In the genomic region with DNA sequence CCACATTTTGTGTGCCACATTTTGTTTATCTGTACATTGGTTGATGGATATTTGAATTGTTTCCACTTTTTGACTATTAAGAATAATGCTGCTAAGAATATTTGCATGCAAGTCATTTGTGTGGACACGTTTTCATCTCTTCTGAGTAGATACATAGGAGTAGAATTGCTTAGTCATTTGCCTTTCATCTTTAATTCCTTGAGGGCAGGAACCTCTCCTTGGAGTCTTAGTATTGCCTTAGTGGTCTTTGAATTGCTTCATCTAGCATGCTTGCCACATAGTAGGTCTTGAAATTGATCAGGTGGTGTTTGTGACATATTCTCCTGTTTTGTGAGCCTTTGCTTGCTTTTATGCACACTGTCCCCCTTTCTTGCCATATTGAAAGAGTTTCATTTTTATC, we compare ENCODE assay signal across 25 cellular contexts.
"Had no signal": no experiment of that assay in that cellular context is flagged by ENCODE, and none has a peak within 500 bp of the region (broad histone marks: within the 10 kb centered on the region; RNA-seq: fewer than 3 reads in every experiment).

No MANE protein-coding gene starts in this region.

- H3K27ac ChIP-seq: coronary artery, lower lobe of right lung, right lobe of liver, skin epidermis, stomach, suprapubic skin, tibial nerve, uterus had no signal

- H3K36me3 ChIP-seq: right lobe of liver, uterus had no signal

- H3K27ac Mint-ChIP-seq: activated B cell treated with CpG ODN at 0.5 μM for 24 hours; activated CD4-positive, alpha-beta memory T cell treated with anti-CD3 and anti-CD28 coated beads, Interleukin-2, amount 10 ng/mL, durations not matched to agents 7 days and 5 days; activated CD4-positive, alpha-beta T cell treated with anti-CD3 and anti-CD28 coated beads, Interleukin-2, amount 10 ng/mL, durations not matched to agents 24 days and 14 days; activated naive CD4-positive, alpha-beta T cell treated with anti-CD3 and anti-CD28 coated beads for 36 hours; activated naive CD8-positive, alpha-beta T cell treated with anti-CD3 and anti-CD28 coated beads, Interleukin-2, amount 10 ng/mL, durations not matched to agents 7 days and 5 days; activated T-cell treated with anti-CD3 and anti-CD28 coated beads, Interleukin-2, amount 50 U/mL, for 72 hours; endodermal cell; stimulated activated effector memory CD8-positive, alpha-beta T cell treated with anti-CD3 and anti-CD28 coated beads, Interleukin-12 subunit alpha, Interleukin-12 subunit beta, amount 100 ng/mL, for 72 hours had no signal

- H3K4me3 Mint-ChIP-seq: activated B cell treated with CpG ODN at 0.5 μM for 24 hours; activated CD4-positive, alpha-beta memory T cell treated with anti-CD3 and anti-CD28 coated beads, Interleukin-2, amount 10 ng/mL, durations not matched to agents 7 days and 5 days; activated CD4-positive, alpha-beta T cell treated with anti-CD3 and anti-CD28 coated beads, Interleukin-2, amount 10 ng/mL, durations not matched to agents 24 days and 14 days; activated naive CD4-positive, alpha-beta T cell treated with anti-CD3 and anti-CD28 coated beads for 36 hours; activated naive CD8-positive, alpha-beta T cell treated with anti-CD3 and anti-CD28 coated beads, Interleukin-2, amount 10 ng/mL, durations not matched to agents 7 days and 5 days; activated T-cell treated with anti-CD3 and anti-CD28 coated beads, Interleukin-2, amount 50 U/mL, for 72 hours; endodermal cell; neural crest cell; stimulated activated effector memory CD8-positive, alpha-beta T cell treated with anti-CD3 and anti-CD28 coated beads, Interleukin-12 subunit alpha, Interleukin-12 subunit beta, amount 100 ng/mL, for 72 hours had no signal

- H3K27me3 ChIP-seq: right lobe of liver, stomach, suprapubic skin, tibial nerve, uterus had no signal

- H3K27me3 Mint-ChIP-seq: activated B cell treated with CpG ODN at 0.5 μM for 24 hours; activated CD4-positive, alpha-beta memory T cell treated with anti-CD3 and anti-CD28 coated beads, Interleukin-2, amount 10 ng/mL, durations not matched to agents 7 days and 5 days; activated CD4-positive, alpha-beta T cell treated with anti-CD3 and anti-CD28 coated beads, Interleukin-2, amount 10 ng/mL, durations not matched to agents 24 days and 14 days; activated naive CD8-positive, alpha-beta T cell treated with anti-CD3 and anti-CD28 coated beads, Interleukin-2, amount 10 ng/mL, durations not matched to agents 7 days and 5 days had no signal

- H3K4me1 ChIP-seq: lower lobe of right lung, suprapubic skin, tibial nerve, uterus had no signal

- DNase-seq: activated B cell treated with CpG ODN at 0.5 μM for 24 hours; activated CD4-positive, alpha-beta memory T cell treated with anti-CD3 and anti-CD28 coated beads, Interleukin-2, amount 10 ng/mL, durations not matched to agents 7 days and 5 days; activated CD4-positive, alpha-beta T cell treated with anti-CD3 and anti-CD28 coated beads, Interleukin-2, amount 10 ng/mL, durations not matched to agents 24 days and 14 days; activated effector memory CD4-positive, alpha-beta T cell treated with Interleukin-2 at 50 U/mL for 16 hours; activated naive CD4-positive, alpha-beta T cell treated with anti-CD3 and anti-CD28 coated beads for 36 hours; activated naive CD8-positive, alpha-beta T cell treated with anti-CD3 and anti-CD28 coated beads, Interleukin-2, amount 10 ng/mL, durations not matched to agents 7 days and 5 days; activated T-cell treated with anti-CD3 and anti-CD28 coated beads, Interleukin-2, amount 50 U/mL, for 72 hours; amygdala; cerebellar nuclear complex; endodermal cell; lower lobe of right lung; mesendoderm; mucosa of descending colon; posterior cingulate gyrus; right lobe of liver; stimulated activated CD4-positive, alpha-beta T cell treated with anti-CD3 and anti-CD28 coated beads, Interleukin-2, amount 100 ng/mL, for 24 hours; stomach; uterus had no signal

- H3K9me3 Mint-ChIP-seq: activated B cell treated with CpG ODN at 0.5 μM for 24 hours; activated CD4-positive, alpha-beta memory T cell treated with anti-CD3 and anti-CD28 coated beads, Interleukin-2, amount 10 ng/mL, durations not matched to agents 7 days and 5 days; activated CD4-positive, alpha-beta T cell treated with anti-CD3 and anti-CD28 coated beads, Interleukin-2, amount 10 ng/mL, durations not matched to agents 24 days and 14 days; activated naive CD4-positive, alpha-beta T cell treated with anti-CD3 and anti-CD28 coated beads for 36 hours; activated naive CD8-positive, alpha-beta T cell treated with anti-CD3 and anti-CD28 coated beads, Interleukin-2, amount 10 ng/mL, durations not matched to agents 7 days and 5 days; neural crest cell had no signal

- H3K4me1 Mint-ChIP-seq: activated B cell treated with CpG ODN at 0.5 μM for 24 hours; activated CD4-positive, alpha-beta memory T cell treated with anti-CD3 and anti-CD28 coated beads, Interleukin-2, amount 10 ng/mL, durations not matched to agents 7 days and 5 days; neural crest cell had no signal

- ATAC-seq: activated T-cell treated with anti-CD3 and anti-CD28 coated beads, Interleukin-2, amount 50 U/mL, for 72 hours; left lobe of liver; lower lobe of right lung; mucosa of descending colon; right lobe of liver; stimulated activated effector memory CD8-positive, alpha-beta T cell treated with anti-CD3 and anti-CD28 coated beads, Interleukin-12 subunit alpha, Interleukin-12 subunit beta, amount 100 ng/mL, for 72 hours had no signal

- H3K9me3 ChIP-seq: mucosa of descending colon, right lobe of liver, stomach, suprapubic skin, uterus had no signal

- H3K4me3 ChIP-seq: coronary artery, lower lobe of right lung, mucosa of descending colon, right lobe of liver, skin epidermis, stomach, suprapubic skin, tibial nerve, uterus had no signal
